1 cellular context compared by ENCODE assay signal in the genomic region with DNA sequence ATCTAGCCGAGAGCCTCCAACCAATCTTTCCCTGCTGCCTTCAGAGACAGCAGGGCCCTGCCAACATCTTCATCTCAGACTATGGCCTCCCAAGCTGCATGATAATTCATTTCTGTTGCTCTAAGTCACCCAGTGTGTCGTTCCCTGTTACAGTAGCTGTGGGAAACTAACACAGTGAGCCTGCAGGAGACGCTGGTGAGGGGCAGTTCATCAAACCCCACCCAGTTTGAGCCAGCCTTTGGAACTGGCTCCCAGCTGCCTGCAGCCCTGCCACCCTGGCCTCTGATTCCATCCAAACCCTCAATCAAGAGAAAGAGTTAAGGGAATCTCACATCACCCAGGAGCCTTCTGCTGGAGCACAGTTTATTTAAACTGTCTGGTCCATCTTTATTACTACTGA.
TF ChIP-seq lines count a peak whose summit lies in the region.

No MANE protein-coding gene starts in this region.

TF ChIP-seq in GM23338, 12 proteins besides CTCF, POLR2A, EP300 and RAD21 (continued from another document):
- TF ChIP-seq ETS1 (IDR thresholded peaks at IDR 0.05) (no peak), NANOG (IDR thresholded peaks at IDR 0.05; ENCODE audit: borderline replicate concordance) (no peak), EZH2 (IDR thresholded peaks at IDR 0.05; ENCODE audit: low read depth, unreplicated experiment) (no peak), ZNF331 (CRISPR knock-in tag; IDR thresholded peaks at IDR 0.05; ENCODE audit: low read depth) (no peak), STAT1 (IDR thresholded peaks at IDR 0.05; ENCODE audit: unreplicated experiment) (no peak), CREB1 (CRISPR knock-in tag; IDR thresholded peaks at IDR 0.05; ENCODE audit: low read depth) (no peak), EZH2phosphoT487 (IDR thresholded peaks at IDR 0.05; ENCODE audit: unreplicated experiment) (no peak), ZNF114 (CRISPR knock-in tag; IDR thresholded peaks at IDR 0.05) (no peak), POLR2AphosphoS5 (IDR thresholded peaks at IDR 0.05; ENCODE audit: low read depth) (no peak), REST (IDR thresholded peaks at IDR 0.05; ENCODE audit: unreplicated experiment) (no peak)
